ENCODE assay signal across 1 cellular context in genomic region chr13:40221131-40221459, GRCh38.
TF ChIP-seq lines count a peak whose summit lies in the region.

No MANE protein-coding gene starts in this region.

TF ChIP-seq in WTC11, 78 proteins besides CTCF, POLR2A, EP300 and RAD21 (continued from another document):
- TF ChIP-seq, protein P1, sequence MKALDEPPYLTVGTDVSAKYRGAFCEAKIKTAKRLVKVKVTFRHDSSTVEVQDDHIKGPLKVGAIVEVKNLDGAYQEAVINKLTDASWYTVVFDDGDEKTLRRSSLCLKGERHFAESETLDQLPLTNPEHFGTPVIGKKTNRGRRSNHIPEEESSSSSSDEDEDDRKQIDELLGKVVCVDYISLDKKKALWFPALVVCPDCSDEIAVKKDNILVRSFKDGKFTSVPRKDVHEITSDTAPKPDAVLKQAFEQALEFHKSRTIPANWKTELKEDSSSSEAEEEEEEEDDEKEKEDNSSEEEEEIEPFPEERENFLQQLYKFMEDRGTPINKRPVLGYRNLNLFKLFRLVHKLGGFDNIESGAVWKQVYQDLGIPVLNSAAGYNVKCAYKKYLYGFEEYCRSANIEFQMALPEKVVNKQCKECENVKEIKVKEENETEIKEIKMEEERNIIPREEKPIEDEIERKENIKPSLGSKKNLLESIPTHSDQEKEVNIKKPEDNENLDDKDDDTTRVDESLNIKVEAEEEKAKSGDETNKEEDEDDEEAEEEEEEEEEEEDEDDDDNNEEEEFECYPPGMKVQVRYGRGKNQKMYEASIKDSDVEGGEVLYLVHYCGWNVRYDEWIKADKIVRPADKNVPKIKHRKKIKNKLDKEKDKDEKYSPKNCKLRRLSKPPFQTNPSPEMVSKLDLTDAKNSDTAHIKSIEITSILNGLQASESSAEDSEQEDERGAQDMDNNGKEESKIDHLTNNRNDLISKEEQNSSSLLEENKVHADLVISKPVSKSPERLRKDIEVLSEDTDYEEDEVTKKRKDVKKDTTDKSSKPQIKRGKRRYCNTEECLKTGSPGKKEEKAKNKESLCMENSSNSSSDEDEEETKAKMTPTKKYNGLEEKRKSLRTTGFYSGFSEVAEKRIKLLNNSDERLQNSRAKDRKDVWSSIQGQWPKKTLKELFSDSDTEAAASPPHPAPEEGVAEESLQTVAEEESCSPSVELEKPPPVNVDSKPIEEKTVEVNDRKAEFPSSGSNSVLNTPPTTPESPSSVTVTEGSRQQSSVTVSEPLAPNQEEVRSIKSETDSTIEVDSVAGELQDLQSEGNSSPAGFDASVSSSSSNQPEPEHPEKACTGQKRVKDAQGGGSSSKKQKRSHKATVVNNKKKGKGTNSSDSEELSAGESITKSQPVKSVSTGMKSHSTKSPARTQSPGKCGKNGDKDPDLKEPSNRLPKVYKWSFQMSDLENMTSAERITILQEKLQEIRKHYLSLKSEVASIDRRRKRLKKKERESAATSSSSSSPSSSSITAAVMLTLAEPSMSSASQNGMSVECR (CRISPR knock-in tag; IDR thresholded peaks at IDR 0.05; ENCODE audit: borderline replicate concordance), result no peak
- no peak for TF ChIP-seq IRF1 (CRISPR knock-in tag; IDR thresholded peaks at IDR 0.05)
- no peak for TF ChIP-seq ZBTB21 (CRISPR knock-in tag; IDR thresholded peaks at IDR 0.05; ENCODE audit: borderline replicate concordance)
- TF ChIP-seq USF2 (CRISPR knock-in tag; IDR thresholded peaks at IDR 0.05), result no peak
